In genomic region chr16:1533443-1533951, GRCh38 we compare ENCODE assay signal across 8 cellular contexts. TPM values are rescaled to one million over a fixed set of nuclear protein-coding genes. Genes with fewer than 3 reads are reported as not detected.
DNase-seq lines count a peak whose midpoint lies in the region; ATAC-seq and TF ChIP-seq lines count a peak whose summit lies in the region.

Gene TMEM204 (plus strand): TSS chr16:1533666. CDS start chr16:1534276, 610 bp downstream.

- H3K27ac ChIP-seq in foreskin keratinocyte = no peak within 1 kb of the TSS

- in situ Hi-C loops in GM13976 (cut with MboI; ENCODE audit: low sequenced_read_pairs, unreplicated experiment) = no loop called here

- ATAC-seq in foreskin keratinocyte (peak; percentile 8), HG02642 (IDR thresholded peaks at IDR 0.05; ENCODE audit: poor library complexity, unreplicated experiment) (no peak)

- peaks cover 4% of the 10 kb centered on the region for H3K27me3 ChIP-seq in foreskin keratinocyte

- DNase-seq in ELR (ENCODE audit: low read depth) = peak; percentile 88
- peak; percentile 52 for DNase-seq in activated T-cell treated with anti-CD3 and anti-CD28 coated beads, Interleukin-2, amount 50 U/mL, for 1 hour
- DNase-seq in foreskin keratinocyte = peak; percentile 40 to 53
- DNase-seq in pulmonary artery endothelial cell (ENCODE audit: low read depth, low spot score) = peak; percentile 47
- no peak for DNase-seq in NCI-H510A (lab: John Stamatoyannopoulos, UW)
- no peak for DNase-seq in GM13976 (ENCODE audit: low spot score)
- DNase-seq in NCI-H2196 (lab: John Stamatoyannopoulos, UW; ENCODE audit: unreplicated experiment) = no peak

- peaks cover 19% of the 10 kb centered on the region for H3K4me1 ChIP-seq in foreskin keratinocyte

- TF ChIP-seq CTCF in foreskin keratinocyte (conservative IDR thresholded peaks at IDR 0.05) = no peak
- TF ChIP-seq CTCF in GM13976 (IDR thresholded peaks at IDR 0.05; ENCODE audit: borderline replicate concordance, control extremely low read depth, extremely low read depth, insufficient read depth, missing control alignments) = no peak

RNA-seq across cellular contexts. Expression of gene TMEM204, which starts in this region (rescaled TPM):
- total RNA-seq in foreskin keratinocyte (4.1 and 10.7 TPM in 2 replicates), pulmonary artery endothelial cell (24.6 and 25.7 TPM in 2 replicates)
- polyA plus RNA-seq in foreskin keratinocyte = 4.8 and 12.2 TPM in 2 replicates

Comparison
In these comparisons a context has a peak if more than half of its experiments do, and no peak if none do; other contexts are left out.
1. DNase-seq: peak in ELR (single experiment), activated T-cell treated with anti-CD3 and anti-CD28 coated beads, Interleukin-2, amount 50 U/mL, for 1 hour (single experiment), foreskin keratinocyte (2 of 2) and pulmonary artery endothelial cell (single experiment); none in NCI-H510A (single experiment), GM13976 (single experiment) and NCI-H2196 (single experiment).